In genomic region chr11:30478923-30479322, GRCh38 we compare ENCODE assay signal across 20 cellular contexts.
DNase-seq lines count a peak whose midpoint lies in the region; ATAC-seq and TF ChIP-seq lines count a peak whose summit lies in the region.
"Had no signal": no experiment of that assay in that cellular context is flagged by ENCODE, and none has a peak within 500 bp of the region (broad histone marks: within the 10 kb centered on the region; RNA-seq: fewer than 3 reads in every experiment).

No MANE protein-coding gene starts in this region.

- peaks cover 36% of the 10 kb centered on the region for H3K27me3 Mint-ChIP-seq in stimulated activated naive CD8-positive, alpha-beta T cell treated with anti-CD3 and anti-CD28 coated beads, Interleukin-15, amount 100 ng/mL, for 72 hours

- no peak for ATAC-seq in stimulated activated naive CD8-positive, alpha-beta T cell treated with anti-CD3 and anti-CD28 coated beads, Interleukin-15, amount 100 ng/mL, for 72 hours
- ATAC-seq: activated naive CD8-positive, alpha-beta T cell treated with anti-CD3 and anti-CD28 coated beads, Interleukin-2, amount 50 U/mL, for 24 hours; activated T-cell treated with anti-CD3 and anti-CD28 coated beads, Interleukin-2, amount 50 U/mL, for 72 hours; CD8-positive, alpha-beta T cell; left colon; naive thymus-derived CD4-positive, alpha-beta T cell; PC-3 had no signal

- H3K9ac ChIP-seq in HUES6 (ENCODE audit: low read length) (no peak overlapping the region), mesenchymal stem cell (ENCODE audit: low read length) (no peak overlapping the region)

- no peaks in the 10 kb centered on the region for H3K4me1 Mint-ChIP-seq in stimulated activated naive CD8-positive, alpha-beta T cell treated with anti-CD3 and anti-CD28 coated beads, Interleukin-15, amount 100 ng/mL, for 72 hours
- H3K4me1 Mint-ChIP-seq: activated CD4-positive, alpha-beta memory T cell treated with anti-CD3 and anti-CD28 coated beads, Interleukin-2, amount 10 ng/mL, durations not matched to agents 7 days and 5 days; activated naive CD8-positive, alpha-beta T cell treated with anti-CD3 and anti-CD28 coated beads, Interleukin-2, amount 50 U/mL, for 24 hours; naive thymus-derived CD4-positive, alpha-beta T cell had no signal

- 17% methylated on average over 1 of the region's 3 CpGs for WGBS in mesenchymal stem cell

- no peak overlapping the region for H3K4me3 ChIP-seq in HUES6 (ENCODE audit: low read depth, low read length)
- no peak overlapping the region for H3K4me3 ChIP-seq in mesenchymal stem cell (ENCODE audit: insufficient read depth in 1 of 2, low read depth in 1 of 2, low read length in 2 of 2)
- H3K4me3 ChIP-seq: upper lobe of left lung had no signal

- H3K23ac ChIP-seq in mesenchymal stem cell (ENCODE audit: low read length in 2 of 2): no peak overlapping the region

- peak overlapping the region; percentile 47 for H3K27ac ChIP-seq in HUES6 (ENCODE audit: low read depth, low read length)
- no peak overlapping the region for H3K27ac ChIP-seq in mesenchymal stem cell (ENCODE audit: low read length, poor library complexity, severe bottlenecking)
- H3K27ac ChIP-seq: upper lobe of left lung had no signal

- H2BK5ac ChIP-seq in mesenchymal stem cell (ENCODE audit: low read depth, low read length, poor library complexity, severe bottlenecking): no peak overlapping the region

- no peak overlapping the region for H3K18ac ChIP-seq in mesenchymal stem cell (ENCODE audit: low read depth in 1 of 2, low read length in 2 of 2)

- no peaks in the 10 kb centered on the region for H3K36me3 ChIP-seq in HUES6 (ENCODE audit: control insufficient read depth, insufficient read depth, low read length)
- no peaks in the 10 kb centered on the region for H3K36me3 ChIP-seq in mesenchymal stem cell (ENCODE audit: control insufficient read depth in 1 of 2, insufficient read depth in 2 of 2, low read depth in 1 of 2, low read length in 2 of 2)
- H3K36me3 ChIP-seq: upper lobe of left lung had no signal

- no peak overlapping the region for H3K4me3 Mint-ChIP-seq in stimulated activated naive CD8-positive, alpha-beta T cell treated with anti-CD3 and anti-CD28 coated beads, Interleukin-15, amount 100 ng/mL, for 72 hours
- H3K4me3 Mint-ChIP-seq: activated CD4-positive, alpha-beta memory T cell treated with anti-CD3 and anti-CD28 coated beads, Interleukin-2, amount 10 ng/mL, durations not matched to agents 7 days and 5 days; activated naive CD8-positive, alpha-beta T cell treated with anti-CD3 and anti-CD28 coated beads, Interleukin-2, amount 50 U/mL, for 24 hours; activated T-cell treated with anti-CD3 and anti-CD28 coated beads, Interleukin-2, amount 50 U/mL, for 72 hours; CD8-positive, alpha-beta T cell; naive thymus-derived CD4-positive, alpha-beta T cell had no signal

- H3K4ac ChIP-seq in mesenchymal stem cell (ENCODE audit: low read depth in 1 of 2, low read length in 2 of 2): no peak overlapping the region

- no peak overlapping the region for H3K14ac ChIP-seq in mesenchymal stem cell (ENCODE audit: low read length in 2 of 2)

- no peak overlapping the region for H2AFZ ChIP-seq in mesenchymal stem cell (ENCODE audit: low read depth, low read length)

- no peak overlapping the region for H4K8ac ChIP-seq in mesenchymal stem cell (ENCODE audit: low read length)

- no peak overlapping the region for H4K91ac ChIP-seq in mesenchymal stem cell (ENCODE audit: low read length)

- H3K9me3 Mint-ChIP-seq in stimulated activated naive CD8-positive, alpha-beta T cell treated with anti-CD3 and anti-CD28 coated beads, Interleukin-15, amount 100 ng/mL, for 72 hours: no peaks in the 10 kb centered on the region
- H3K9me3 Mint-ChIP-seq: activated CD4-positive, alpha-beta memory T cell treated with anti-CD3 and anti-CD28 coated beads, Interleukin-2, amount 10 ng/mL, durations not matched to agents 7 days and 5 days; activated naive CD8-positive, alpha-beta T cell treated with anti-CD3 and anti-CD28 coated beads, Interleukin-2, amount 50 U/mL, for 24 hours; activated T-cell treated with anti-CD3 and anti-CD28 coated beads, Interleukin-2, amount 50 U/mL, for 72 hours; CD8-positive, alpha-beta T cell; naive thymus-derived CD4-positive, alpha-beta T cell had no signal

- H3K9me3 ChIP-seq in HUES6 (ENCODE audit: control insufficient read depth, insufficient read depth, low read depth, low read length) (no peaks in the 10 kb centered on the region), mesenchymal stem cell (ENCODE audit: control insufficient read depth, low read length) (no peaks in the 10 kb centered on the region)
- H3K9me3 ChIP-seq: upper lobe of left lung had no signal

- no peak overlapping the region for H2BK15ac ChIP-seq in mesenchymal stem cell (ENCODE audit: low read depth, poor library complexity, severe bottlenecking)

- no peak overlapping the region for H3K4me2 ChIP-seq in mesenchymal stem cell (ENCODE audit: low read length, poor library complexity, severe bottlenecking)

- H3K27ac Mint-ChIP-seq in stimulated activated naive CD8-positive, alpha-beta T cell treated with anti-CD3 and anti-CD28 coated beads, Interleukin-15, amount 100 ng/mL, for 72 hours: no peak overlapping the region
- H3K27ac Mint-ChIP-seq: activated CD4-positive, alpha-beta memory T cell treated with anti-CD3 and anti-CD28 coated beads, Interleukin-2, amount 10 ng/mL, durations not matched to agents 7 days and 5 days; activated naive CD8-positive, alpha-beta T cell treated with anti-CD3 and anti-CD28 coated beads, Interleukin-2, amount 50 U/mL, for 24 hours; activated T-cell treated with anti-CD3 and anti-CD28 coated beads, Interleukin-2, amount 50 U/mL, for 72 hours; CD8-positive, alpha-beta T cell; naive thymus-derived CD4-positive, alpha-beta T cell had no signal

- H3K27me3 ChIP-seq in HUES6 (ENCODE audit: control insufficient read depth, insufficient read depth, low read length) (no peaks in the 10 kb centered on the region), mesenchymal stem cell (ENCODE audit: control insufficient read depth in 1 of 2, insufficient read depth in 1 of 2, low read length in 2 of 2) (no peaks in the 10 kb centered on the region)
- H3K27me3 ChIP-seq: upper lobe of left lung had no signal

- in situ Hi-C loops in GM13977 (cut with MboI; ENCODE audit: low pct_unique_long_range_greater_than_20kb, low sequenced_read_pairs, unreplicated experiment): no loop called here

- DNase-seq in globus pallidus (ENCODE audit: low spot score) (peak; percentile 20), mesenchymal stem cell (peak; percentile 45), stromal cell of bone marrow (ENCODE audit: low read depth) (peak; percentile 43), NCI-H774 (lab: John Stamatoyannopoulos, UW) (no peak), GF-D8 (lab: John Stamatoyannopoulos, UW) (no peak), GM13977 (ENCODE audit: low spot score) (no peak)
- DNase-seq in stimulated activated naive CD8-positive, alpha-beta T cell treated with anti-CD3 and anti-CD28 coated beads, Interleukin-15, amount 100 ng/mL, for 72 hours: no peak
- DNase-seq: activated CD4-positive, alpha-beta memory T cell treated with anti-CD3 and anti-CD28 coated beads, Interleukin-2, amount 10 ng/mL, durations not matched to agents 7 days and 5 days; activated naive CD8-positive, alpha-beta T cell treated with anti-CD3 and anti-CD28 coated beads, Interleukin-2, amount 50 U/mL, for 24 hours; activated T-cell treated with anti-CD3 and anti-CD28 coated beads, Interleukin-2, amount 50 U/mL, for 72 hours; CD8-positive, alpha-beta T cell; GOT3; left colon; naive thymus-derived CD4-positive, alpha-beta T cell; NCI-H1930; NCI-H524; PC-3; stimulated activated CD4-positive, alpha-beta T cell treated with anti-CD3 and anti-CD28 coated beads, Interleukin-2, amount 100 ng/mL, for 24 hours; upper lobe of left lung had no signal

- H3K4me1 ChIP-seq in HUES6 (ENCODE audit: control insufficient read depth, insufficient read depth, low read length): peaks cover 43% of the 10 kb centered on the region
- no peaks in the 10 kb centered on the region for H3K4me1 ChIP-seq in mesenchymal stem cell (ENCODE audit: control insufficient read depth, insufficient read depth, low read depth, low read length)
- H3K4me1 ChIP-seq: upper lobe of left lung had no signal

- H2AK5ac ChIP-seq in mesenchymal stem cell (ENCODE audit: low read length, severe bottlenecking): no peak overlapping the region

- no peaks in the 10 kb centered on the region for H3K79me1 ChIP-seq in mesenchymal stem cell (replicated peaks; ENCODE audit: low read length, poor library complexity, severe bottlenecking)

- H2BK120ac ChIP-seq in mesenchymal stem cell (ENCODE audit: low read depth, low read length): no peak overlapping the region

- no peak for TF ChIP-seq CTCF in GM13977 (IDR thresholded peaks at IDR 0.05; ENCODE audit: extremely low read depth, insufficient read depth, missing control alignments)

- no peak overlapping the region for H2BK12ac ChIP-seq in mesenchymal stem cell (ENCODE audit: low read length in 2 of 2)

Comparison
In these comparisons a context has a peak if more than half of its experiments do, and no peak if none do; other contexts are left out.
1. DNase-seq: peak in globus pallidus (single experiment), mesenchymal stem cell (single experiment) and stromal cell of bone marrow (single experiment); none in NCI-H774 (single experiment), stimulated activated naive CD8-positive, alpha-beta T cell treated with anti-CD3 and anti-CD28 coated beads, Interleukin-15, amount 100 ng/mL, for 72 hours (0 of 2), GF-D8 (single experiment) and GM13977 (single experiment).